2 cellular contexts compared by ENCODE assay signal in the genomic region with DNA sequence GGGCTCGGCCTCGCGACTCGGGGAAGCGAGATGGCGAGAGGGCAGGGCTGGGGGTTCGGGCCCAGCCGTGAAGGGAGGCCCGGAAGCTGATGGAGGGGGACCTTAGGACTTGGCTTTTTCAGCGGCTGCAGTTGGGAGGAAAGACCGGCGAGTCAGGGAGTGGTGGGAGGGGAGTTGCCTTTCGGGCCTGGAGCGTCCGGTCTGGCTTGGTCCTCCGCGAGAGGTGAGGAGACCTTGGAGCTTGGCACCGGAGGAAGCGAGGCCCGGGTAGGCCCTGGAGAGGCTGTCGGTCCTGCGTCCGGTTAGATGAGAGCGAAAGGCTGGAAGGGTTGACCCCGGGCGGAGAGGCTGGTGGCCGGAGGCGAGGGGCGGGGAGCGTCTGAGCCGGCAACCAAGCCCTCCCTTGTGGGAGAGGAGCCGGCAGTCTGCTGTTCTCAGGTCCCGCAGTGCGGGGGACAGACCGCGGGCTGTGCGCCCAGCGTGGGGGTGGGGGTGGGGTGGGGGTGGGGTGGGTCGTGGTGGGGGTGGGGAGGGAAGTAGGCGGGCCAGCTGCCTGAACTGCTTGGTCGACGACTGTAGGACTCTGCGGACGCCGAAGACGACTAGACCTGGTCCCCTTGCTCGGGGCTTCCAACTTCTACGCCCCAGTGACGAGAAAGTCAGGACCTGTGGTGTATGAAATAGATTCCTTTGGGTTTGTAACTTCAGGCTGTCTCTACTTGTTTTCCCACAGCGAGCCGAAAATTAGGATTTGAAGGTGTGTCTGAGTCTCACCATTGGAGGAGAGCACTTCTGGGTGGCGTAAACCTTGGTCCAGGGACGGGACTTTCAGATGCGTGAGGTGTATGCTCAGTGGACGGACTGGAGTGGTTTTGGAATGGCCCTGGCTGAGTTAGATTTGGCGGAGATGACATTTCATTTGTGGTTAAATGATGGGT.
TF ChIP-seq lines count a peak whose summit lies in the region.

No MANE protein-coding gene starts in this region.

TF ChIP-seq in SK-N-SH treated with all-trans-retinoic acid at 6 μM for 48 hours, 23 proteins besides CTCF, POLR2A, EP300 and RAD21 (continued from another document):
- TF ChIP-seq TSHZ2 (CRISPR knock-in tag; IDR thresholded peaks at IDR 0.05) (no peak), TCF4 (CRISPR knock-in tag; IDR thresholded peaks at IDR 0.05; ENCODE audit: borderline replicate concordance) (no peak), ESRRG (CRISPR knock-in tag; IDR thresholded peaks at IDR 0.05) (no peak), ISL1 (CRISPR knock-in tag; IDR thresholded peaks at IDR 0.05) (no peak), SNAI2 (CRISPR knock-in tag; IDR thresholded peaks at IDR 0.05) (no peak), ZNF565 (CRISPR knock-in tag; conservative IDR thresholded peaks at IDR 0.05; ENCODE audit: low read depth) (no peak), PPARA (CRISPR knock-in tag; IDR thresholded peaks at IDR 0.05; ENCODE audit: borderline replicate concordance) (no peak), ZNF8 (CRISPR knock-in tag; IDR thresholded peaks at IDR 0.05) (no peak)
- TF ChIP-seq, protein P1, sequence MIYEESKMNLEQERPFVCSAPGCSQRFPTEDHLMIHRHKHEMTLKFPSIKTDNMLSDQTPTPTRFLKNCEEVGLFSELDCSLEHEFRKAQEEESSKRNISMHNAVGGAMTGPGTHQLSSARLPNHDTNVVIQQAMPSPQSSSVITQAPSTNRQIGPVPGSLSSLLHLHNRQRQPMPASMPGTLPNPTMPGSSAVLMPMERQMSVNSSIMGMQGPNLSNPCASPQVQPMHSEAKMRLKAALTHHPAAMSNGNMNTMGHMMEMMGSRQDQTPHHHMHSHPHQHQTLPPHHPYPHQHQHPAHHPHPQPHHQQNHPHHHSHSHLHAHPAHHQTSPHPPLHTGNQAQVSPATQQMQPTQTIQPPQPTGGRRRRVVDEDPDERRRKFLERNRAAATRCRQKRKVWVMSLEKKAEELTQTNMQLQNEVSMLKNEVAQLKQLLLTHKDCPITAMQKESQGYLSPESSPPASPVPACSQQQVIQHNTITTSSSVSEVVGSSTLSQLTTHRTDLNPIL (CRISPR knock-in tag; IDR thresholded peaks at IDR 0.05; ENCODE audit: low read depth): no peak

TF ChIP-seq in K562, 482 proteins besides CTCF, POLR2A, EP300 and RAD21 (continues in another document):
- TF ChIP-seq ZNF407 (IDR thresholded peaks at IDR 0.05; ENCODE audit: low read depth): no peak
- TF ChIP-seq RBBP5 (IDR thresholded peaks at IDR 0.05; ENCODE audit: borderline replicate concordance, insufficient read depth, low read length, poor library complexity, severe bottlenecking): peak; percentile 11
- TF ChIP-seq HMBOX1 (IDR thresholded peaks at IDR 0.05): no peak
- TF ChIP-seq U2AF1 (optimal IDR thresholded peaks at IDR 0.05; ENCODE audit: low read depth, low read length): peak; percentile 9
- TF ChIP-seq FOXA3 (CRISPR knock-in tag; conservative IDR thresholded peaks at IDR 0.05 in 1 of 2, IDR thresholded peaks at IDR 0.05 in 1 of 2): no peak; a peak in 1 of 4 replicates
- no peak for TF ChIP-seq ZC3H4 (CRISPR knock-in tag; IDR thresholded peaks at IDR 0.05; ENCODE audit: borderline replicate concordance)
- TF ChIP-seq, protein P2, sequence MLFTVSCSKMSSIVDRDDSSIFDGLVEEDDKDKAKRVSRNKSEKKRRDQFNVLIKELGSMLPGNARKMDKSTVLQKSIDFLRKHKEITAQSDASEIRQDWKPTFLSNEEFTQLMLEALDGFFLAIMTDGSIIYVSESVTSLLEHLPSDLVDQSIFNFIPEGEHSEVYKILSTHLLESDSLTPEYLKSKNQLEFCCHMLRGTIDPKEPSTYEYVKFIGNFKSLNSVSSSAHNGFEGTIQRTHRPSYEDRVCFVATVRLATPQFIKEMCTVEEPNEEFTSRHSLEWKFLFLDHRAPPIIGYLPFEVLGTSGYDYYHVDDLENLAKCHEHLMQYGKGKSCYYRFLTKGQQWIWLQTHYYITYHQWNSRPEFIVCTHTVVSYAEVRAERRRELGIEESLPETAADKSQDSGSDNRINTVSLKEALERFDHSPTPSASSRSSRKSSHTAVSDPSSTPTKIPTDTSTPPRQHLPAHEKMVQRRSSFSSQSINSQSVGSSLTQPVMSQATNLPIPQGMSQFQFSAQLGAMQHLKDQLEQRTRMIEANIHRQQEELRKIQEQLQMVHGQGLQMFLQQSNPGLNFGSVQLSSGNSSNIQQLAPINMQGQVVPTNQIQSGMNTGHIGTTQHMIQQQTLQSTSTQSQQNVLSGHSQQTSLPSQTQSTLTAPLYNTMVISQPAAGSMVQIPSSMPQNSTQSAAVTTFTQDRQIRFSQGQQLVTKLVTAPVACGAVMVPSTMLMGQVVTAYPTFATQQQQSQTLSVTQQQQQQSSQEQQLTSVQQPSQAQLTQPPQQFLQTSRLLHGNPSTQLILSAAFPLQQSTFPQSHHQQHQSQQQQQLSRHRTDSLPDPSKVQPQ (CRISPR knock-in tag; IDR thresholded peaks at IDR 0.05; ENCODE audit: borderline replicate concordance): no peak
- TF ChIP-seq SETDB1 (IDR thresholded peaks at IDR 0.05; ENCODE audit: low read length): no peak
- no peak for TF ChIP-seq ZNF785 (CRISPR knock-in tag; IDR thresholded peaks at IDR 0.05)
- no peak for TF ChIP-seq DDX20 (tag; IDR thresholded peaks at IDR 0.05; ENCODE audit: low read depth)
- TF ChIP-seq ZNF263 (CRISPR knock-in tag; IDR thresholded peaks at IDR 0.05; ENCODE audit: borderline replicate concordance): peak; percentile 5; the same call in 1 of the 2 replicates
- no peak for TF ChIP-seq SNIP1 (IDR thresholded peaks at IDR 0.05; ENCODE audit: low read depth)
- no peak for TF ChIP-seq JUND (IDR thresholded peaks at IDR 0.05; ENCODE audit: borderline replicate concordance, low read depth, low read length)
- no peak for TF ChIP-seq JUND (tag; IDR thresholded peaks at IDR 0.05; ENCODE audit: borderline replicate concordance, low read depth, low read length)
- no peak for TF ChIP-seq TGIF2 (CRISPR knock-in tag; IDR thresholded peaks at IDR 0.05)
- no peak for TF ChIP-seq RBM25 (IDR thresholded peaks at IDR 0.05; ENCODE audit: low read depth, low read length, severe bottlenecking)
- no peak for TF ChIP-seq CTBP1 (IDR thresholded peaks at IDR 0.05; ENCODE audit: borderline replicate concordance)
- TF ChIP-seq ADNP (tag; IDR thresholded peaks at IDR 0.05): no peak
- TF ChIP-seq ZBTB7A (IDR thresholded peaks at IDR 0.05; ENCODE audit: borderline replicate concordance, control insufficient read depth, low read depth, low read length): peak; percentile 37; the same call in 1 of the 2 replicates
- no peak for TF ChIP-seq ZBTB43 (CRISPR knock-in tag; IDR thresholded peaks at IDR 0.05)
- no peak for TF ChIP-seq ARID3B (CRISPR knock-in tag; IDR thresholded peaks at IDR 0.05; ENCODE audit: borderline replicate concordance)
- TF ChIP-seq ZNF695 (CRISPR knock-in tag; IDR thresholded peaks at IDR 0.05): no peak
- TF ChIP-seq, protein P3, sequence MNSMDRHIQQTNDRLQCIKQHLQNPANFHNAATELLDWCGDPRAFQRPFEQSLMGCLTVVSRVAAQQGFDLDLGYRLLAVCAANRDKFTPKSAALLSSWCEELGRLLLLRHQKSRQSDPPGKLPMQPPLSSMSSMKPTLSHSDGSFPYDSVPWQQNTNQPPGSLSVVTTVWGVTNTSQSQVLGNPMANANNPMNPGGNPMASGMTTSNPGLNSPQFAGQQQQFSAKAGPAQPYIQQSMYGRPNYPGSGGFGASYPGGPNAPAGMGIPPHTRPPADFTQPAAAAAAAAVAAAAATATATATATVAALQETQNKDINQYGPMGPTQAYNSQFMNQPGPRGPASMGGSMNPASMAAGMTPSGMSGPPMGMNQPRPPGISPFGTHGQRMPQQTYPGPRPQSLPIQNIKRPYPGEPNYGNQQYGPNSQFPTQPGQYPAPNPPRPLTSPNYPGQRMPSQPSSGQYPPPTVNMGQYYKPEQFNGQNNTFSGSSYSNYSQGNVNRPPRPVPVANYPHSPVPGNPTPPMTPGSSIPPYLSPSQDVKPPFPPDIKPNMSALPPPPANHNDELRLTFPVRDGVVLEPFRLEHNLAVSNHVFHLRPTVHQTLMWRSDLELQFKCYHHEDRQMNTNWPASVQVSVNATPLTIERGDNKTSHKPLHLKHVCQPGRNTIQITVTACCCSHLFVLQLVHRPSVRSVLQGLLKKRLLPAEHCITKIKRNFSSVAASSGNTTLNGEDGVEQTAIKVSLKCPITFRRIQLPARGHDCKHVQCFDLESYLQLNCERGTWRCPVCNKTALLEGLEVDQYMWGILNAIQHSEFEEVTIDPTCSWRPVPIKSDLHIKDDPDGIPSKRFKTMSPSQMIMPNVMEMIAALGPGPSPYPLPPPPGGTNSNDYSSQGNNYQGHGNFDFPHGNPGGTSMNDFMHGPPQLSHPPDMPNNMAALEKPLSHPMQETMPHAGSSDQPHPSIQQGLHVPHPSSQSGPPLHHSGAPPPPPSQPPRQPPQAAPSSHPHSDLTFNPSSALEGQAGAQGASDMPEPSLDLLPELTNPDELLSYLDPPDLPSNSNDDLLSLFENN (IDR thresholded peaks at IDR 0.05; ENCODE audit: low read depth in 2 of 2, low read length in 2 of 2): no peak
- TF ChIP-seq DNMT1 (IDR thresholded peaks at IDR 0.05): 0 out of 2 replicates have a peak, but pooled peaks have one; percentile 55
- TF ChIP-seq ZNF282 (CRISPR knock-in tag; IDR thresholded peaks at IDR 0.05): no peak
- TF ChIP-seq EGR1 (conservative IDR thresholded peaks at IDR 0.05): no peak
- TF ChIP-seq MYBL2 (IDR thresholded peaks at IDR 0.05; ENCODE audit: low read depth): no peak
- no peak for TF ChIP-seq MYBL2 (CRISPR knock-in tag; IDR thresholded peaks at IDR 0.05; ENCODE audit: borderline replicate concordance)
- no peak for TF ChIP-seq ZNF347 (CRISPR knock-in tag; IDR thresholded peaks at IDR 0.05; ENCODE audit: low read depth)
